Comparison of ENCODE assay signal across 1 cellular context in genomic region chr22:31653944-31654343, GRCh38.
TF ChIP-seq lines count a peak whose summit lies in the region.

No MANE protein-coding gene starts in this region.

TF ChIP-seq in A549, 52 proteins besides CTCF, POLR2A, EP300 and RAD21:
- TF ChIP-seq TP53 (CRISPR knock-in tag; IDR thresholded peaks at IDR 0.05), result no peak
- no peak for TF ChIP-seq POLR2AphosphoS2 (conservative IDR thresholded peaks at IDR 0.05; ENCODE audit: low read length)
- TF ChIP-seq FOXS1 (CRISPR knock-in tag; IDR thresholded peaks at IDR 0.05), result no peak
- no peak for TF ChIP-seq REST (IDR thresholded peaks at IDR 0.05)
- TF ChIP-seq ELK1 (IDR thresholded peaks at IDR 0.05; ENCODE audit: low read depth, low read length), result no peak
- TF ChIP-seq BHLHE40 (IDR thresholded peaks at IDR 0.05; ENCODE audit: low read depth, low read length), result no peak
- no peak for TF ChIP-seq JUN (IDR thresholded peaks at IDR 0.05)
- TF ChIP-seq JUNB (IDR thresholded peaks at IDR 0.05), result no peak
- no peak for TF ChIP-seq ZFP36 (IDR thresholded peaks at IDR 0.05; ENCODE audit: borderline replicate concordance, partially characterized antibody)
- TF ChIP-seq ZSCAN20 (CRISPR knock-in tag; IDR thresholded peaks at IDR 0.05), result no peak
- no peak for TF ChIP-seq NPAS2 (CRISPR knock-in tag; IDR thresholded peaks at IDR 0.05; ENCODE audit: borderline replicate concordance)
- TF ChIP-seq SREBF2 (IDR thresholded peaks at IDR 0.05), result no peak
- TF ChIP-seq FOSB (CRISPR knock-in tag; IDR thresholded peaks at IDR 0.05), result no peak
